In genomic region chr14:64704145-64704742, GRCh38 we compare ENCODE assay signal across 1 cellular context.
TF ChIP-seq lines count a peak whose summit lies in the region.

Gene PLEKHG3 (plus strand): TSS chr14:64704424. CDS start chr14:64727632, 23,208 bp downstream.

TF ChIP-seq in HEK293, 187 proteins besides CTCF, POLR2A, EP300 and RAD21 (continued from another document):
- TF ChIP-seq, protein P1, sequence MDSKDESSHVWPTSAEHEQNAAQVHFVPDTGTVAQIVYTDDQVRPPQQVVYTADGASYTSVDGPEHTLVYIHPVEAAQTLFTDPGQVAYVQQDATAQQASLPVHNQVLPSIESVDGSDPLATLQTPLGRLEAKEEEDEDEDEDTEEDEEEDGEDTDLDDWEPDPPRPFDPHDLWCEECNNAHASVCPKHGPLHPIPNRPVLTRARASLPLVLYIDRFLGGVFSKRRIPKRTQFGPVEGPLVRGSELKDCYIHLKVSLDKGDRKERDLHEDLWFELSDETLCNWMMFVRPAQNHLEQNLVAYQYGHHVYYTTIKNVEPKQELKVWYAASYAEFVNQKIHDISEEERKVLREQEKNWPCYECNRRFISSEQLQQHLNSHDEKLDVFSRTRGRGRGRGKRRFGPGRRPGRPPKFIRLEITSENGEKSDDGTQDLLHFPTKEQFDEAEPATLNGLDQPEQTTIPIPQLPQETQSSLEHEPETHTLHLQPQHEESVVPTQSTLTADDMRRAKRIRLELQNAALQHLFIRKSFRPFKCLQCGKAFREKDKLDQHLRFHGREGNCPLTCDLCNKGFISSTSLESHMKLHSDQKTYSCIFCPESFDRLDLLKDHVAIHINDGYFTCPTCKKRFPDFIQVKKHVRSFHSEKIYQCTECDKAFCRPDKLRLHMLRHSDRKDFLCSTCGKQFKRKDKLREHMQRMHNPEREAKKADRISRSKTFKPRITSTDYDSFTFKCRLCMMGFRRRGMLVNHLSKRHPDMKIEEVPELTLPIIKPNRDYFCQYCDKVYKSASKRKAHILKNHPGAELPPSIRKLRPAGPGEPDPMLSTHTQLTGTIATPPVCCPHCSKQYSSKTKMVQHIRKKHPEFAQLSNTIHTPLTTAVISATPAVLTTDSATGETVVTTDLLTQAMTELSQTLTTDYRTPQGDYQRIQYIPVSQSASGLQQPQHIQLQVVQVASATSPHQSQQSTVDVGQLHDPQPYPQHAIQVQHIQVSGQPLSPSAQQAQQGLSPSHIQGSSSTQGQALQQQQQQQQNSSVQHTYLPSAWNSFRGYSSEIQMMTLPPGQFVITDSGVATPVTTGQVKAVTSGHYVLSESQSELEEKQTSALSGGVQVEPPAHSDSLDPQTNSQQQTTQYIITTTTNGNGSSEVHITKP (tag by site-specific recombination; IDR thresholded peaks at IDR 0.05), result peak; percentile 54
- TF ChIP-seq REPIN1 (tag by site-specific recombination; IDR thresholded peaks at IDR 0.05; ENCODE audit: low read depth) (no peak), ZNF670 (tag by site-specific recombination; IDR thresholded peaks at IDR 0.05; ENCODE audit: low read depth) (no peak), KLF1 (tag by site-specific recombination; IDR thresholded peaks at IDR 0.05) (peak; percentile 91), EGR2 (tag by site-specific recombination; IDR thresholded peaks at IDR 0.05; ENCODE audit: low read depth) (peak; percentile 91), MZF1 (tag by site-specific recombination; IDR thresholded peaks at IDR 0.05; ENCODE audit: borderline replicate concordance) (peak; percentile 88), ZBTB8A (tag by site-specific recombination; IDR thresholded peaks at IDR 0.05) (peak; percentile 33; the same call in 1 of the 2 replicates), GLIS1 (tag by site-specific recombination; IDR thresholded peaks at IDR 0.05) (peak; percentile 86)
TF ChIP-seq in HEK293: peak in this region for 43.
